8 cellular contexts compared by ENCODE assay signal in genomic region chr11:66112640-66113098, GRCh38. TPM values are rescaled to one million over a fixed set of nuclear protein-coding genes. Genes with fewer than 3 reads are reported as not detected.
DNase-seq lines count a peak whose midpoint lies in the region; ATAC-seq and TF ChIP-seq lines count a peak whose summit lies in the region.

No MANE protein-coding gene starts in this region.

- DNase-seq in activated CD4-positive, alpha-beta T cell treated with anti-CD3 and anti-CD28 coated beads, Interleukin-2, amount 10 ng/mL, durations not matched to agents 7 days and 5 days = no peak
- no peak for DNase-seq in activated CD4-positive, alpha-beta T cell treated with anti-CD3 and anti-CD28 coated beads for 1 hour
- DNase-seq in SW480 (ENCODE audit: low spot score) = peak; percentile 27
- peak; percentile 80 for DNase-seq in fibroblast of villous mesenchyme (ENCODE audit: low read depth)
- no peak for DNase-seq in stimulated activated naive CD8-positive, alpha-beta T cell treated with anti-CD3 and anti-CD28 coated beads, Interleukin-15, Interleukin-2, amounts not matched to agents 100 U/mL and 50 U/mL, for 24 hours
- no peak for DNase-seq in suprapubic skin (ENCODE audit: low spot score in 2 of 2)

- H3K4me3 ChIP-seq in fibroblast of villous mesenchyme (ENCODE audit: low read depth, low read length) = no peak overlapping the region
- H3K4me3 ChIP-seq in suprapubic skin = no peak overlapping the region

- POLR2A ChIA-PET in activated CD4-positive, alpha-beta T cell treated with anti-CD3 and anti-CD28 coated beads, Interleukin-2, amount 10 ng/mL, durations not matched to agents 7 days and 5 days (lab: Charles Lee) = no interaction called here

- no peaks in the 10 kb centered on the region for H3K27me3 ChIP-seq in suprapubic skin

- peaks cover 5% of the 10 kb centered on the region for H3K36me3 Mint-ChIP-seq in activated CD4-positive, alpha-beta T cell treated with anti-CD3 and anti-CD28 coated beads, Interleukin-2, amount 10 ng/mL, durations not matched to agents 7 days and 5 days (ENCODE audit: low read depth)

- no peak for TF ChIP-seq POLR2A in suprapubic skin (IDR thresholded peaks at IDR 0.05)

- no peaks in the 10 kb centered on the region for H3K9me3 ChIP-seq in suprapubic skin

- H3K4me3 Mint-ChIP-seq in activated CD4-positive, alpha-beta T cell treated with anti-CD3 and anti-CD28 coated beads, Interleukin-2, amount 10 ng/mL, durations not matched to agents 7 days and 5 days = no peak overlapping the region

- no peak for TF ChIP-seq CTCF in fibroblast of villous mesenchyme (IDR thresholded peaks at IDR 0.05; ENCODE audit: insufficient read depth, low read depth, low read length)
- TF ChIP-seq CTCF in suprapubic skin (IDR thresholded peaks at IDR 0.05) = no peak

- no peaks in the 10 kb centered on the region for H3K27me3 Mint-ChIP-seq in activated CD4-positive, alpha-beta T cell treated with anti-CD3 and anti-CD28 coated beads, Interleukin-2, amount 10 ng/mL, durations not matched to agents 7 days and 5 days

- H3K4me1 ChIP-seq in suprapubic skin = peaks cover 29% of the 10 kb centered on the region

- H3K4me1 Mint-ChIP-seq in activated CD4-positive, alpha-beta T cell treated with anti-CD3 and anti-CD28 coated beads, Interleukin-2, amount 10 ng/mL, durations not matched to agents 7 days and 5 days = peaks cover 86% of the 10 kb centered on the region

- H3K27ac ChIP-seq in suprapubic skin = no peak overlapping the region

- peak; percentile 15 for ATAC-seq in stimulated activated naive CD8-positive, alpha-beta T cell treated with anti-CD3 and anti-CD28 coated beads, Interleukin-15, Interleukin-2, amounts not matched to agents 100 U/mL and 50 U/mL, for 24 hours
- ATAC-seq in HG03280 (IDR thresholded peaks at IDR 0.05; ENCODE audit: unreplicated experiment) (no peak), GM18517 (IDR thresholded peaks at IDR 0.05; ENCODE audit: unreplicated experiment) (no peak)

- TF ChIP-seq EP300 in suprapubic skin (IDR thresholded peaks at IDR 0.05) = no peak

- CTCF ChIA-PET in activated CD4-positive, alpha-beta T cell treated with anti-CD3 and anti-CD28 coated beads, Interleukin-2, amount 10 ng/mL, durations not matched to agents 7 days and 5 days (lab: Charles Lee) = interaction anchor here (1.6 kb wide), 1 partner anchor 44 kb away, joined by 4 read pairs; no protein-coding TSS in a partner anchor

- no peaks in the 10 kb centered on the region for H3K9me3 Mint-ChIP-seq in activated CD4-positive, alpha-beta T cell treated with anti-CD3 and anti-CD28 coated beads, Interleukin-2, amount 10 ng/mL, durations not matched to agents 7 days and 5 days

- WGBS in suprapubic skin = 22% methylated on average over 2 of the region's 2 CpGs

- H3K27ac Mint-ChIP-seq in activated CD4-positive, alpha-beta T cell treated with anti-CD3 and anti-CD28 coated beads, Interleukin-2, amount 10 ng/mL, durations not matched to agents 7 days and 5 days = peak overlapping the region; percentile 78

- no peaks in the 10 kb centered on the region for H3K36me3 ChIP-seq in suprapubic skin

RNA-seq across cellular contexts. Expression of gene PACS1, which starts 42.6 kb away (rescaled TPM):
- total RNA-seq in activated CD4-positive, alpha-beta T cell treated with anti-CD3 and anti-CD28 coated beads, Interleukin-2, amount 10 ng/mL, durations not matched to agents 7 days and 5 days = 100 to 1,000 TPM; 109 TPM
- 36.7 and 41.2 TPM in 2 replicates for total RNA-seq in fibroblast of villous mesenchyme
- total RNA-seq in suprapubic skin = 10 to 100 TPM; 30.5 to 78.6 (median 41.8) TPM

Comparison
In these comparisons a context has a peak if more than half of its experiments do, and no peak if none do; other contexts are left out.
1. DNase-seq: peak in SW480 (single experiment) and fibroblast of villous mesenchyme (single experiment); none in activated CD4-positive, alpha-beta T cell treated with anti-CD3 and anti-CD28 coated beads, Interleukin-2, amount 10 ng/mL, durations not matched to agents 7 days and 5 days (single experiment), activated CD4-positive, alpha-beta T cell treated with anti-CD3 and anti-CD28 coated beads for 1 hour (single experiment), stimulated activated naive CD8-positive, alpha-beta T cell treated with anti-CD3 and anti-CD28 coated beads, Interleukin-15, Interleukin-2, amounts not matched to agents 100 U/mL and 50 U/mL, for 24 hours (single experiment) and suprapubic skin (0 of 2).